In genomic region chr13:80297094-80297493, GRCh38 we compare ENCODE assay signal across 26 cellular contexts. TPM values are rescaled to one million over a fixed set of nuclear protein-coding genes. Genes with fewer than 3 reads are reported as not detected.
DNase-seq lines count a peak whose midpoint lies in the region; ATAC-seq, FAIRE-seq and TF ChIP-seq lines count a peak whose summit lies in the region.
"Had no signal": no experiment of that assay in that cellular context is flagged by ENCODE, and none has a peak within 500 bp of the region (broad histone marks: within the 10 kb centered on the region; RNA-seq: fewer than 3 reads in every experiment).

No MANE protein-coding gene starts in this region.

- DNase-seq in KBM-7 = peak; percentile 20
- no peak for DNase-seq in endothelial cell (ENCODE audit: low spot score)
- DNase-seq in HepG2 (ENCODE audit: low spot score) = no peak
- no peak for DNase-seq in Right ventricle myocardium inferior (ENCODE audit: missing footprints)
- no peak for DNase-seq in DMS53 treated with DMSO at 0.1 percent for 48 hours (lab: John Stamatoyannopoulos, UW; ENCODE audit: unreplicated experiment)
- no peak for DNase-seq in NCI-H146 (lab: John Stamatoyannopoulos, UW)
- DNase-seq: activated CD4-positive, alpha-beta memory T cell treated with anti-CD3 and anti-CD28 coated beads for 36 hours; activated naive CD4-positive, alpha-beta T cell; activated T-cell treated with anti-CD3 and anti-CD28 coated beads for 4 hours; amniotic stem cell; BE2C; Calu3; mammary epithelial cell; naive thymus-derived CD4-positive, alpha-beta T cell; NCI-H1105 treated with DMSO at 0.1 percent for 48 hours; NCI-H524; stimulated activated CD4-positive, alpha-beta T cell treated with anti-CD3 and anti-CD28 coated beads, Interleukin-4, amount 100 ng/mL, for 24 hours; T-helper 1 cell; uterus had no signal

- peak overlapping the region in 9 of 11 experiments; percentile 14 to 62 (median 42); a peak in 14 of 22 replicates for H3K4me2 ChIP-seq in BLaER1 treated with 17β-estradiol and CSF1 and Interleukin-3, amounts not matched to agents 10 nM and 100 nM
- no peak overlapping the region for H3K4me2 ChIP-seq in HepG2 (ENCODE audit: low read depth, low read length)

- H3K4me3 Mint-ChIP-seq in endothelial cell (ENCODE audit: unreplicated experiment) = no peak overlapping the region
- H3K4me3 Mint-ChIP-seq: activated CD4-positive, alpha-beta memory T cell treated with anti-CD3 and anti-CD28 coated beads for 36 hours; naive thymus-derived CD4-positive, alpha-beta T cell had no signal

- no peaks in the 10 kb centered on the region for H4K20me1 ChIP-seq in BLaER1 treated with 17β-estradiol and CSF1 and Interleukin-3, amounts not matched to agents 10 nM and 100 nM
- no peaks in the 10 kb centered on the region for H4K20me1 ChIP-seq in HepG2 (ENCODE audit: insufficient read depth, low read length)

- CTCF ChIA-PET in HepG2 (lab: Yijun Ruan, JAX; ENCODE audit: low intra/inter-chr PET ratio, low total read pairs) = no interaction called here

- no peaks in the 10 kb centered on the region for H3K9me3 Mint-ChIP-seq in endothelial cell (ENCODE audit: unreplicated experiment)
- H3K9me3 Mint-ChIP-seq: activated CD4-positive, alpha-beta memory T cell treated with anti-CD3 and anti-CD28 coated beads for 36 hours had no signal

- H3K27ac Mint-ChIP-seq in endothelial cell (ENCODE audit: unreplicated experiment) = peak overlapping the region; percentile 27
- H3K27ac Mint-ChIP-seq: activated CD4-positive, alpha-beta memory T cell treated with anti-CD3 and anti-CD28 coated beads for 36 hours; naive thymus-derived CD4-positive, alpha-beta T cell; progenitor cell of endocrine pancreas had no signal

- no peak overlapping the region for H3K4me3 ChIP-seq in BLaER1 treated with 17β-estradiol and CSF1 and Interleukin-3, amounts not matched to agents 10 nM and 100 nM
- H3K4me3 ChIP-seq in HepG2 (replicated peaks in 1 of 3; ENCODE audit: insufficient read depth in 1 of 3, low read depth in 2 of 3, low read length in 3 of 3) = no peak overlapping the region
- H3K4me3 ChIP-seq: skin epidermis, uterus had no signal

- H3K79me2 ChIP-seq in HepG2 (ENCODE audit: insufficient read depth, low read length) = no peaks in the 10 kb centered on the region

- no peak for TF ChIP-seq POLR2A in HepG2 (IDR thresholded peaks at IDR 0.05; ENCODE audit: insufficient read depth in 1 of 2, low read depth in 2 of 2, low read length in 2 of 2)

- no peak for TF ChIP-seq CTCF in endothelial cell (IDR thresholded peaks at IDR 0.05; ENCODE audit: unreplicated experiment)
- no peak for TF ChIP-seq CTCF in HepG2 (CRISPR knock-in tag; IDR thresholded peaks at IDR 0.05)

- H3K9me3 ChIP-seq in BLaER1 treated with 17β-estradiol and CSF1 and Interleukin-3, amounts not matched to agents 10 nM and 100 nM (replicated peaks in 1 of 11) = no peaks in the 10 kb centered on the region
- no peaks in the 10 kb centered on the region for H3K9me3 ChIP-seq in HepG2 (ENCODE audit: low read length)
- H3K9me3 ChIP-seq: BE2C, uterus had no signal

- no peak for FAIRE-seq in HepG2 (lab: Jason Lieb, UNC)
- FAIRE-seq: A204.1, G401.6 had no signal

- H3K4me1 ChIP-seq in BLaER1 treated with 17β-estradiol and CSF1 and Interleukin-3, amounts not matched to agents 10 nM and 100 nM = peaks cover 0 to 22% (median 10%) of the 10 kb centered on the region in 10 experiments; a peak in 14 of 20 replicates
- no peaks in the 10 kb centered on the region for H3K4me1 ChIP-seq in HepG2 (ENCODE audit: insufficient read depth, low read length)
- H3K4me1 ChIP-seq: BE2C, uterus had no signal

- TF ChIP-seq EP300 in HepG2 (IDR thresholded peaks at IDR 0.05; ENCODE audit: low read depth in 2 of 2, low read length in 2 of 2) (no peak), HepG2 (CRISPR knock-in tag; IDR thresholded peaks at IDR 0.05; ENCODE audit: borderline replicate concordance) (no peak)

- in situ Hi-C loops in KBM-7 (cut with MboI; ENCODE audit: low pct_unique_long_range_greater_than_20kb, low sequenced_read_pairs) (no loop called here), HepG2 (cut with HindIII; ENCODE audit: extremely low pct_ligation_motif_present, low pct_unique_long_range_greater_than_20kb) (no loop called here)

- peaks cover 2% of the 10 kb centered on the region for H3K27me3 Mint-ChIP-seq in endothelial cell (ENCODE audit: unreplicated experiment)
- H3K27me3 Mint-ChIP-seq: activated CD4-positive, alpha-beta memory T cell treated with anti-CD3 and anti-CD28 coated beads for 36 hours; naive thymus-derived CD4-positive, alpha-beta T cell; progenitor cell of endocrine pancreas had no signal

- ATAC-seq in HepG2 (peak; percentile 65; the same call in 1 of the 3 replicates), Right ventricle myocardium inferior (no peak), GM18870 (IDR thresholded peaks at IDR 0.05; ENCODE audit: unreplicated experiment) (no peak)
- ATAC-seq: esophagus mucosa; naive thymus-derived CD4-positive, alpha-beta T cell had no signal

- H3K4me1 Mint-ChIP-seq in endothelial cell (ENCODE audit: unreplicated experiment) = peaks cover 8% of the 10 kb centered on the region
- H3K4me1 Mint-ChIP-seq: naive thymus-derived CD4-positive, alpha-beta T cell had no signal

- no peaks in the 10 kb centered on the region for H3K36me3 ChIP-seq in BLaER1 treated with 17β-estradiol and CSF1 and Interleukin-3, amounts not matched to agents 10 nM and 100 nM
- no peaks in the 10 kb centered on the region for H3K36me3 ChIP-seq in HepG2 (replicated peaks in 1 of 2; ENCODE audit: control insufficient read depth in 1 of 2, insufficient read depth in 2 of 2, low read length in 2 of 2)
- H3K36me3 ChIP-seq: BE2C, uterus had no signal

- intact Hi-C loops in HepG2 (cut with micrococcal nuclease; ENCODE audit: unreplicated experiment) = no loop called here
- intact Hi-C loops in Right ventricle myocardium inferior (cut with DNase I) = no loop called here

- H3K36me3 Mint-ChIP-seq in endothelial cell (ENCODE audit: low read depth, unreplicated experiment) = no peaks in the 10 kb centered on the region
- H3K36me3 Mint-ChIP-seq: activated CD4-positive, alpha-beta memory T cell treated with anti-CD3 and anti-CD28 coated beads for 36 hours; naive thymus-derived CD4-positive, alpha-beta T cell had no signal

- H3K27ac ChIP-seq in BLaER1 treated with 17β-estradiol and CSF1 and Interleukin-3, amounts not matched to agents 10 nM and 100 nM = peak overlapping the region in 2 of 11 experiments; percentile 20 to 23; a peak in 1 of 22 replicates
- H3K27ac ChIP-seq in HepG2 (ENCODE audit: extremely low read length, insufficient read depth, low read length) = no peak overlapping the region
- H3K27ac ChIP-seq: skin epidermis, uterus had no signal

- H2AFZ ChIP-seq in HepG2 (ENCODE audit: low read length) = no peak overlapping the region

- POLR2A ChIA-PET in HepG2 (lab: Yijun Ruan, JAX) = no interaction called here

- no peak overlapping the region for H3K9ac ChIP-seq in BLaER1 treated with 17β-estradiol and CSF1 and Interleukin-3, amounts not matched to agents 10 nM and 100 nM
- no peak overlapping the region for H3K9ac ChIP-seq in HepG2 (ENCODE audit: insufficient read depth, low read depth, low read length)

- no peaks in the 10 kb centered on the region for H3K27me3 ChIP-seq in BLaER1 treated with 17β-estradiol and CSF1 and Interleukin-3, amounts not matched to agents 10 nM and 100 nM
- H3K27me3 ChIP-seq in HepG2 (ENCODE audit: control insufficient read depth in 1 of 2, insufficient read depth in 2 of 2, low read length in 2 of 2) = no peaks in the 10 kb centered on the region; a peak in 1 of 5 replicates
- H3K27me3 ChIP-seq: BE2C, uterus had no signal

- no peak for TF ChIP-seq RAD21 in HepG2 (CRISPR knock-in tag; IDR thresholded peaks at IDR 0.05)

- no TSS peak for BruUV-seq in HepG2 (replicated peaks; lab: Mats Ljungman, UMichigan)

TF ChIP-seq in HepG2, 621 proteins besides CTCF, POLR2A, EP300 and RAD21 (continues in another document):
- no peak for TF ChIP-seq NR2F1 (CRISPR knock-in tag; IDR thresholded peaks at IDR 0.05)
- no peak for TF ChIP-seq HDAC6 (IDR thresholded peaks at IDR 0.05; ENCODE audit: low read depth, low read length)
- TF ChIP-seq ZNF878 (CRISPR knock-in tag; IDR thresholded peaks at IDR 0.05) = no peak
- no peak for TF ChIP-seq SNRNP70 (IDR thresholded peaks at IDR 0.05; ENCODE audit: low read depth, low read length)
- TF ChIP-seq ZNF232 (CRISPR knock-in tag; IDR thresholded peaks at IDR 0.05; ENCODE audit: borderline replicate concordance) = no peak
- no peak for TF ChIP-seq ZFP36L1 (CRISPR knock-in tag; IDR thresholded peaks at IDR 0.05)
- TF ChIP-seq JUND (CRISPR knock-in tag; IDR thresholded peaks at IDR 0.05) = no peak
- TF ChIP-seq IRF2 (CRISPR knock-in tag; IDR thresholded peaks at IDR 0.05) = no peak
- TF ChIP-seq NFIB (CRISPR knock-in tag; IDR thresholded peaks at IDR 0.05; ENCODE audit: borderline replicate concordance) = no peak
- no peak for TF ChIP-seq ATF1 (CRISPR knock-in tag; IDR thresholded peaks at IDR 0.05)
- TF ChIP-seq ZNF432 (CRISPR knock-in tag; IDR thresholded peaks at IDR 0.05; ENCODE audit: borderline replicate concordance) = no peak

RNA-seq across cellular contexts. Expression of gene SPRY2, which starts 43.8 kb away (rescaled TPM):
- total RNA-seq in endothelial cell (ENCODE audit: unreplicated experiment) = 21.7 TPM
- 7.4 and 9.8 TPM in 2 replicates for total RNA-seq in HepG2 (2016; rRNA removed; fragmentation: Illumina TruSeq; extraction: Trizol)
- total RNA-seq in HepG2 (2016; cell fraction: cytosol; rRNA removed; fragmentation: Illumina TruSeq; extraction: Trizol; ENCODE audit: low read depth) = 4.1 and 5.1 TPM in 2 replicates
- 7.1 and 7.9 TPM in 2 replicates for total RNA-seq in HepG2 (2016; cell fraction: insoluble cytoplasmic fraction; rRNA removed; fragmentation: Illumina TruSeq; extraction: Trizol)
- total RNA-seq in HepG2 (2016; cell fraction: membrane; rRNA removed; fragmentation: Illumina TruSeq; extraction: Trizol) = 12.8 and 12.9 TPM in 2 replicates
- 9.3 and 9.6 TPM in 2 replicates for total RNA-seq in HepG2 (2016; cell fraction: nucleus; rRNA removed; fragmentation: Illumina TruSeq; extraction: Trizol)
- 21.4 and 25.1 TPM in 2 replicates for polyA plus RNA-seq in HepG2 (2011; rRNA removed)
- 23.5 and 27.7 TPM in 2 replicates for polyA plus RNA-seq in HepG2 (2011; cell fraction: cytosol; rRNA removed)
- polyA plus RNA-seq in HepG2 (2011; cell fraction: nucleus; rRNA removed) = 13.8 and 14.2 TPM in 2 replicates
- polyA plus RNA-seq in HepG2 (2012) = 8.4 and 9.8 TPM in 2 replicates
- polyA plus RNA-seq in HepG2 (2016; cell fraction: cytosol; fragmentation: Illumina TruSeq; extraction: Trizol; ENCODE audit: low read depth) = 4.9 and 5.4 TPM in 2 replicates
- 12.2 and 12.8 TPM in 2 replicates for polyA plus RNA-seq in HepG2 (2016; cell fraction: insoluble cytoplasmic fraction; fragmentation: Illumina TruSeq; extraction: Trizol; ENCODE audit: low read depth)
- 11.6 and 12.5 TPM in 2 replicates for polyA plus RNA-seq in HepG2 (2016; cell fraction: membrane; fragmentation: Illumina TruSeq; extraction: Trizol; ENCODE audit: low read depth)
- polyA plus RNA-seq in HepG2 (2016; cell fraction: nucleus; fragmentation: Illumina TruSeq; extraction: Trizol; ENCODE audit: insufficient read depth, low read depth) = 16.3 and 17.0 TPM in 2 replicates
- 7.9 and 33.9 TPM in 2 replicates for polyA minus RNA-seq in HepG2 (2011; rRNA and poly(A)+ RNA removed; ENCODE audit: low replicate concordance)
- polyA minus RNA-seq in HepG2 (2011; cell fraction: cytosol; rRNA and poly(A)+ RNA removed) = 11.2 and 12.0 TPM in 2 replicates
- 12.7 and 13.4 TPM in 2 replicates for polyA minus RNA-seq in HepG2 (2011; cell fraction: nucleus; rRNA and poly(A)+ RNA removed)
- total RNA-seq in Right ventricle myocardium inferior = 40.0 TPM
- polyA plus RNA-seq: naive thymus-derived CD4-positive, alpha-beta T cell had no signal
